In genomic region chr18:5668087-5668715, GRCh38 we compare ENCODE assay signal across 19 cellular contexts.
DNase-seq lines count a peak whose midpoint lies in the region; ATAC-seq, FAIRE-seq and TF ChIP-seq lines count a peak whose summit lies in the region.
"Had no signal": no experiment of that assay in that cellular context is flagged by ENCODE, and none has a peak within 500 bp of the region (broad histone marks: within the 10 kb centered on the region; RNA-seq: fewer than 3 reads in every experiment).

No MANE protein-coding gene starts in this region.

- intact Hi-C loops in Right ventricle myocardium inferior (cut with DNase I) = no loop called here
- intact Hi-C loops in Right ventricle myocardium superior (cut with DNase I) = no loop called here
- intact Hi-C loops in upper lobe of right lung (cut with DNase I) = no loop called here
- intact Hi-C loops in stomach (cut with DNase I; ENCODE audit: low total_unique reads) = no loop called here

- WGBS in stomach, 5 donors = 68 to 95% (median 73%) methylated on average over 2 of the region's 2 CpGs

- H3K4me1 ChIP-seq in upper lobe of right lung (no peaks in the 10 kb centered on the region), stomach (no peaks in the 10 kb centered on the region)
- H3K4me1 ChIP-seq: Caco-2, HAP-1 had no signal

- H3K9me3 ChIP-seq in upper lobe of right lung (no peaks in the 10 kb centered on the region), stomach (no peaks in the 10 kb centered on the region)
- H3K9me3 ChIP-seq: BLaER1, Caco-2, HAP-1 had no signal

- TF ChIP-seq POLR2A in stomach (IDR thresholded peaks at IDR 0.05) = no peak

- no peaks in the 10 kb centered on the region for H3K36me3 ChIP-seq in bronchial epithelial cell (ENCODE audit: control insufficient read depth, insufficient read depth, low read length)
- no peaks in the 10 kb centered on the region for H3K36me3 ChIP-seq in upper lobe of right lung
- no peaks in the 10 kb centered on the region for H3K36me3 ChIP-seq in stomach
- H3K36me3 ChIP-seq: BLaER1, HAP-1 had no signal

- H3K4me3 ChIP-seq in bronchial epithelial cell (ENCODE audit: low read depth, low read length) (no peak overlapping the region), upper lobe of right lung (no peak overlapping the region), stomach (no peak overlapping the region)
- H3K4me3 ChIP-seq: BLaER1, GM23338, HAP-1 had no signal

- H3K27ac ChIP-seq in upper lobe of right lung = no peak overlapping the region
- no peak overlapping the region for H3K27ac ChIP-seq in stomach
- H3K27ac ChIP-seq: 22Rv1, BLaER1, C4-2B had no signal

- ATAC-seq in Right ventricle myocardium inferior = peak; percentile 26
- no peak for ATAC-seq in Right ventricle myocardium superior (ENCODE audit: poor library complexity)
- ATAC-seq in upper lobe of right lung = peak; percentile 11
- ATAC-seq in GM18520 (IDR thresholded peaks at IDR 0.05; ENCODE audit: unreplicated experiment) = no peak
- ATAC-seq: CD8-positive, alpha-beta T cell; GM23338 had no signal

- TF ChIP-seq CTCF in bronchial epithelial cell (IDR thresholded peaks at IDR 0.05; ENCODE audit: insufficient read depth, low read length, severe bottlenecking) (no peak), upper lobe of right lung (IDR thresholded peaks at IDR 0.05) (no peak), stomach (IDR thresholded peaks at IDR 0.05) (no peak)

- DNase-seq in Right ventricle myocardium inferior (ENCODE audit: missing footprints) = no peak
- no peak for DNase-seq in Right ventricle myocardium superior
- no peak for DNase-seq in bronchial epithelial cell (ENCODE audit: low read depth)
- DNase-seq in upper lobe of right lung = no peak
- no peak for DNase-seq in stomach
- DNase-seq: Caco-2; CD4-positive, CD25-positive, alpha-beta regulatory T cell; CD8-positive, alpha-beta T cell; DMS153; DND-41 had no signal

- H3K27me3 ChIP-seq in bronchial epithelial cell (ENCODE audit: control insufficient read depth, insufficient read depth, low read length) = no peaks in the 10 kb centered on the region
- H3K27me3 ChIP-seq in upper lobe of right lung = no peaks in the 10 kb centered on the region
- peaks cover 0 to 4% (median 0%) of the 10 kb centered on the region in 3 donors for H3K27me3 ChIP-seq in stomach
- H3K27me3 ChIP-seq: BLaER1 had no signal

- TF ChIP-seq EP300 in stomach (IDR thresholded peaks at IDR 0.05) = no peak

- FAIRE-seq in bronchial epithelial cell (lab: Jason Lieb, UNC) = peak; percentile 52
- FAIRE-seq: A204.1, G401.6, H54 had no signal

Comparison
In these comparisons a context has a peak if more than half of its experiments do, and no peak if none do; other contexts are left out.
1. ATAC-seq: peak in Right ventricle myocardium inferior (single experiment) and upper lobe of right lung (single experiment); none in Right ventricle myocardium superior (single experiment) and GM18520 (single experiment).